1 cellular context compared by ENCODE assay signal in the genomic region with DNA sequence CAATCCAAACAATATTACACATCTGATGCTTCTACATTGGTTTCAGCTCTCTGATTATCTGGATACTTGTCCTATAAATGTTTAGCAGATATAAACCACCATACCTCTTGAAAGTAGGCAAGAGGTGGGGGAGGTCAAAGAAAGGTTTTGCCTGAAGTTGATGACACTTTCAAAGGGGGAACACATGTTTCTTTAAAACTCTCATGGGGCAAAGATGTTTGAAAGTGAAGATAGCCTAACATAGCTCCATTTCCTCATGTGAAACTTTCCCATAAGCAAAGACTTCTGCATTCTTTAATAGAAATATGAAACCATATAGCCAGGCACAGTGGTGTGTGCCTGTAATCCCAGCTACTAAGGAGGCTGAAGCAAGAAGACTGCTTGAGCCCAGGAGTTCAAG.
TF ChIP-seq lines count a peak whose summit lies in the region.

No MANE protein-coding gene starts in this region.

TF ChIP-seq in GM12878, 131 proteins besides CTCF, POLR2A, EP300 and RAD21 (continued from another document):
- TF ChIP-seq, protein P1, sequence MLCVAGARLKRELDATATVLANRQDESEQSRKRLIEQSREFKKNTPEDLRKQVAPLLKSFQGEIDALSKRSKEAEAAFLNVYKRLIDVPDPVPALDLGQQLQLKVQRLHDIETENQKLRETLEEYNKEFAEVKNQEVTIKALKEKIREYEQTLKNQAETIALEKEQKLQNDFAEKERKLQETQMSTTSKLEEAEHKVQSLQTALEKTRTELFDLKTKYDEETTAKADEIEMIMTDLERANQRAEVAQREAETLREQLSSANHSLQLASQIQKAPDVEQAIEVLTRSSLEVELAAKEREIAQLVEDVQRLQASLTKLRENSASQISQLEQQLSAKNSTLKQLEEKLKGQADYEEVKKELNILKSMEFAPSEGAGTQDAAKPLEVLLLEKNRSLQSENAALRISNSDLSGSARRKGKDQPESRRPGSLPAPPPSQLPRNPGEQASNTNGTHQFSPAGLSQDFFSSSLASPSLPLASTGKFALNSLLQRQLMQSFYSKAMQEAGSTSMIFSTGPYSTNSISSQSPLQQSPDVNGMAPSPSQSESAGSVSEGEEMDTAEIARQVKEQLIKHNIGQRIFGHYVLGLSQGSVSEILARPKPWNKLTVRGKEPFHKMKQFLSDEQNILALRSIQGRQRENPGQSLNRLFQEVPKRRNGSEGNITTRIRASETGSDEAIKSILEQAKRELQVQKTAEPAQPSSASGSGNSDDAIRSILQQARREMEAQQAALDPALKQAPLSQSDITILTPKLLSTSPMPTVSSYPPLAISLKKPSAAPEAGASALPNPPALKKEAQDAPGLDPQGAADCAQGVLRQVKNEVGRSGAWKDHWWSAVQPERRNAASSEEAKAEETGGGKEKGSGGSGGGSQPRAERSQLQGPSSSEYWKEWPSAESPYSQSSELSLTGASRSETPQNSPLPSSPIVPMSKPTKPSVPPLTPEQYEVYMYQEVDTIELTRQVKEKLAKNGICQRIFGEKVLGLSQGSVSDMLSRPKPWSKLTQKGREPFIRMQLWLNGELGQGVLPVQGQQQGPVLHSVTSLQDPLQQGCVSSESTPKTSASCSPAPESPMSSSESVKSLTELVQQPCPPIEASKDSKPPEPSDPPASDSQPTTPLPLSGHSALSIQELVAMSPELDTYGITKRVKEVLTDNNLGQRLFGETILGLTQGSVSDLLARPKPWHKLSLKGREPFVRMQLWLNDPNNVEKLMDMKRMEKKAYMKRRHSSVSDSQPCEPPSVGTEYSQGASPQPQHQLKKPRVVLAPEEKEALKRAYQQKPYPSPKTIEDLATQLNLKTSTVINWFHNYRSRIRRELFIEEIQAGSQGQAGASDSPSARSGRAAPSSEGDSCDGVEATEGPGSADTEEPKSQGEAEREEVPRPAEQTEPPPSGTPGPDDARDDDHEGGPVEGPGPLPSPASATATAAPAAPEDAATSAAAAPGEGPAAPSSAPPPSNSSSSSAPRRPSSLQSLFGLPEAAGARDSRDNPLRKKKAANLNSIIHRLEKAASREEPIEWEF (IDR thresholded peaks at IDR 0.05; ENCODE audit: insufficient replicate concordance, low read depth, low read length): peak; percentile 61
- TF ChIP-seq HDGF (IDR thresholded peaks at IDR 0.05): no peak
- no peak for TF ChIP-seq STAT1 (conservative IDR thresholded peaks at IDR 0.05)
- peak; percentile 23; the same call in 1 of the 2 replicates for TF ChIP-seq ATF7 (IDR thresholded peaks at IDR 0.05; ENCODE audit: low read depth)
- peak in 1 of 2 experiments; percentile 12; a peak in 1 of 4 replicates for TF ChIP-seq IKZF2 (IDR thresholded peaks at IDR 0.05)
- TF ChIP-seq TCF12 (IDR thresholded peaks at IDR 0.05; ENCODE audit: low read depth, low read length): 0 out of 2 replicates have a peak, but pooled peaks have one; percentile 24
- TF ChIP-seq, protein P2, sequence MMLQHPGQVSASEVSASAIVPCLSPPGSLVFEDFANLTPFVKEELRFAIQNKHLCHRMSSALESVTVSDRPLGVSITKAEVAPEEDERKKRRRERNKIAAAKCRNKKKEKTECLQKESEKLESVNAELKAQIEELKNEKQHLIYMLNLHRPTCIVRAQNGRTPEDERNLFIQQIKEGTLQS (IDR thresholded peaks at IDR 0.05; ENCODE audit: borderline replicate concordance, extremely low read depth, low read depth, low read length): no peak
- TF ChIP-seq EZH2 (IDR thresholded peaks at IDR 0.05; ENCODE audit: borderline replicate concordance, control insufficient read depth, low read depth, low read length): no peak
- TF ChIP-seq, protein P3, sequence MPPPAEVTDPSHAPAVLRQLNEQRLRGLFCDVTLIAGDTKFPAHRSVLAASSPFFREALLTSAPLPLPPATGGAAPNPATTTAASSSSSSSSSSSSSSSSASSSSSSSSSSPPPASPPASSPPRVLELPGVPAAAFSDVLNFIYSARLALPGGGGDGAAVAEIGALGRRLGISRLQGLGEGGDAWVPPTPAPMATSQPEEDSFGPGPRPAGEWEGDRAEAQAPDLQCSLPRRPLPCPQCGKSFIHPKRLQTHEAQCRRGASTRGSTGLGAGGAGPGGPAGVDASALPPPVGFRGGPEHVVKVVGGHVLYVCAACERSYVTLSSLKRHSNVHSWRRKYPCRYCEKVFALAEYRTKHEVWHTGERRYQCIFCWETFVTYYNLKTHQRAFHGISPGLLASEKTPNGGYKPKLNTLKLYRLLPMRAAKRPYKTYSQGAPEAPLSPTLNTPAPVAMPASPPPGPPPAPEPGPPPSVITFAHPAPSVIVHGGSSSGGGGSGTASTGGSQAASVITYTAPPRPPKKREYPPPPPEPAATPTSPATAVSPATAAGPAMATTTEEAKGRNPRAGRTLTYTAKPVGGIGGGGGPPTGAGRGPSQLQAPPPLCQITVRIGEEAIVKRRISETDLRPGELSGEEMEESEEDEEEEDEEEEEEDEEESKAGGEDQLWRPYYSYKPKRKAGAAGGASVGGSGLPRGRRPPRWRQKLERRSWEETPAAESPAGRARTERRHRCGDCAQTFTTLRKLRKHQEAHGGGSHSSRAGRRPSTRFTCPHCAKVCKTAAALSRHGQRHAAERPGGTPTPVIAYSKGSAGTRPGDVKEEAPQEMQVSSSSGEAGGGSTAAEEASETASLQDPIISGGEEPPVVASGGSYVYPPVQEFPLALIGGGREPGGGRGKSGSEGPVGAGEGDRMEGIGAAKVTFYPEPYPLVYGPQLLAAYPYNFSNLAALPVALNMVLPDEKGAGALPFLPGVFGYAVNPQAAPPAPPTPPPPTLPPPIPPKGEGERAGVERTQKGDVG (CRISPR knock-in tag; IDR thresholded peaks at IDR 0.05): no peak
- TF ChIP-seq FOXM1 (IDR thresholded peaks at IDR 0.05; ENCODE audit: low read depth, low read length): no peak
- TF ChIP-seq, protein P4, sequence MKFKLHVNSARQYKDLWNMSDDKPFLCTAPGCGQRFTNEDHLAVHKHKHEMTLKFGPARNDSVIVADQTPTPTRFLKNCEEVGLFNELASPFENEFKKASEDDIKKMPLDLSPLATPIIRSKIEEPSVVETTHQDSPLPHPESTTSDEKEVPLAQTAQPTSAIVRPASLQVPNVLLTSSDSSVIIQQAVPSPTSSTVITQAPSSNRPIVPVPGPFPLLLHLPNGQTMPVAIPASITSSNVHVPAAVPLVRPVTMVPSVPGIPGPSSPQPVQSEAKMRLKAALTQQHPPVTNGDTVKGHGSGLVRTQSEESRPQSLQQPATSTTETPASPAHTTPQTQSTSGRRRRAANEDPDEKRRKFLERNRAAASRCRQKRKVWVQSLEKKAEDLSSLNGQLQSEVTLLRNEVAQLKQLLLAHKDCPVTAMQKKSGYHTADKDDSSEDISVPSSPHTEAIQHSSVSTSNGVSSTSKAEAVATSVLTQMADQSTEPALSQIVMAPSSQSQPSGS (IDR thresholded peaks at IDR 0.05; ENCODE audit: low read length): 0 out of 2 replicates have a peak, but pooled peaks have one; percentile 53
- TF ChIP-seq BRCA1 (IDR thresholded peaks at IDR 0.05; ENCODE audit: low read depth, low read length): no peak
- no peak for TF ChIP-seq KLF5 (IDR thresholded peaks at IDR 0.05; ENCODE audit: partially characterized antibody)
- TF ChIP-seq, protein P5, sequence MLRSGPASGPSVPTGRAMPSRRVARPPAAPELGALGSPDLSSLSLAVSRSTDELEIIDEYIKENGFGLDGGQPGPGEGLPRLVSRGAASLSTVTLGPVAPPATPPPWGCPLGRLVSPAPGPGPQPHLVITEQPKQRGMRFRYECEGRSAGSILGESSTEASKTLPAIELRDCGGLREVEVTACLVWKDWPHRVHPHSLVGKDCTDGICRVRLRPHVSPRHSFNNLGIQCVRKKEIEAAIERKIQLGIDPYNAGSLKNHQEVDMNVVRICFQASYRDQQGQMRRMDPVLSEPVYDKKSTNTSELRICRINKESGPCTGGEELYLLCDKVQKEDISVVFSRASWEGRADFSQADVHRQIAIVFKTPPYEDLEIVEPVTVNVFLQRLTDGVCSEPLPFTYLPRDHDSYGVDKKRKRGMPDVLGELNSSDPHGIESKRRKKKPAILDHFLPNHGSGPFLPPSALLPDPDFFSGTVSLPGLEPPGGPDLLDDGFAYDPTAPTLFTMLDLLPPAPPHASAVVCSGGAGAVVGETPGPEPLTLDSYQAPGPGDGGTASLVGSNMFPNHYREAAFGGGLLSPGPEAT (IDR thresholded peaks at IDR 0.05; ENCODE audit: low read depth): peak; percentile 15; the same call in 1 of the 2 replicates
- TF ChIP-seq CREB1 (IDR thresholded peaks at IDR 0.05; ENCODE audit: low read depth): 0 out of 2 replicates have a peak, but pooled peaks have one; percentile 10
- TF ChIP-seq PML (IDR thresholded peaks at IDR 0.05; ENCODE audit: low read length): no peak
- no peak for TF ChIP-seq LARP7 (IDR thresholded peaks at IDR 0.05)
- no peak for TF ChIP-seq PAX8 (IDR thresholded peaks at IDR 0.05)
- TF ChIP-seq MEF2B (IDR thresholded peaks at IDR 0.05; ENCODE audit: partially characterized antibody, poor library complexity, severe bottlenecking): peak; percentile 81
- TF ChIP-seq NBN (IDR thresholded peaks at IDR 0.05): no peak
- TF ChIP-seq SPI1 (IDR thresholded peaks at IDR 0.05; ENCODE audit: borderline replicate concordance, insufficient read depth, low read depth, low read length): peak; percentile 24; the same call in 1 of the 2 replicates
- TF ChIP-seq, protein P6, sequence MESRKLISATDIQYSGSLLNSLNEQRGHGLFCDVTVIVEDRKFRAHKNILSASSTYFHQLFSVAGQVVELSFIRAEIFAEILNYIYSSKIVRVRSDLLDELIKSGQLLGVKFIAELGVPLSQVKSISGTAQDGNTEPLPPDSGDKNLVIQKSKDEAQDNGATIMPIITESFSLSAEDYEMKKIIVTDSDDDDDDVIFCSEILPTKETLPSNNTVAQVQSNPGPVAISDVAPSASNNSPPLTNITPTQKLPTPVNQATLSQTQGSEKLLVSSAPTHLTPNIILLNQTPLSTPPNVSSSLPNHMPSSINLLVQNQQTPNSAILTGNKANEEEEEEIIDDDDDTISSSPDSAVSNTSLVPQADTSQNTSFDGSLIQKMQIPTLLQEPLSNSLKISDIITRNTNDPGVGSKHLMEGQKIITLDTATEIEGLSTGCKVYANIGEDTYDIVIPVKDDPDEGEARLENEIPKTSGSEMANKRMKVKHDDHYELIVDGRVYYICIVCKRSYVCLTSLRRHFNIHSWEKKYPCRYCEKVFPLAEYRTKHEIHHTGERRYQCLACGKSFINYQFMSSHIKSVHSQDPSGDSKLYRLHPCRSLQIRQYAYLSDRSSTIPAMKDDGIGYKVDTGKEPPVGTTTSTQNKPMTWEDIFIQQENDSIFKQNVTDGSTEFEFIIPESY (IDR thresholded peaks at IDR 0.05): no peak
- TF ChIP-seq ZZZ3 (IDR thresholded peaks at IDR 0.05; ENCODE audit: control insufficient read depth, insufficient read length, low read depth): no peak
- no peak for TF ChIP-seq BACH1 (IDR thresholded peaks at IDR 0.05; ENCODE audit: borderline replicate concordance)
